16 cellular contexts compared by ENCODE assay signal in genomic region chr7:151150388-151150787, GRCh38. TPM values are rescaled to one million over a fixed set of nuclear protein-coding genes. Genes with fewer than 3 reads are reported as not detected.
DNase-seq lines count a peak whose midpoint lies in the region; ATAC-seq and TF ChIP-seq lines count a peak whose summit lies in the region.
"Had no signal": no experiment of that assay in that cellular context is flagged by ENCODE, and none has a peak within 500 bp of the region (broad histone marks: within the 10 kb centered on the region; RNA-seq: fewer than 3 reads in every experiment).

No MANE protein-coding gene starts in this region.

- intact Hi-C loops in mucosa of descending colon (cut with DNase I, micrococcal nuclease) = no loop called here
- intact Hi-C loops in stomach (cut with DNase I; ENCODE audit: low total_unique reads) = no loop called here
- intact Hi-C loops in lower lobe of right lung (cut with DNase I) = no loop called here

- peak; percentile 11 for DNase-seq in LNCaP clone FGC (ENCODE audit: low read depth)
- peak; percentile 52 to 65 (median 62) for DNase-seq in mucosa of descending colon
- DNase-seq in stomach = peak; percentile 22
- DNase-seq in lower lobe of right lung = no peak
- DNase-seq in GM19238 (ENCODE audit: insufficient read length, low spot score) = no peak
- DNase-seq: CD8-positive, alpha-beta memory T cell; DMS53; GF-D8; GOT3; H9 had no signal

- peaks cover 0 to 58% (median 10%) of the 10 kb centered on the region in 3 donors for H3K27me3 ChIP-seq in stomach
- peaks cover 25% of the 10 kb centered on the region for H3K27me3 ChIP-seq in lower lobe of right lung (ENCODE audit: low read depth)
- H3K27me3 ChIP-seq: BLaER1 had no signal

- H3K27ac ChIP-seq in VCaP = peak overlapping the region; percentile 77
- H3K27ac ChIP-seq in stomach = no peak overlapping the region
- no peak overlapping the region for H3K27ac ChIP-seq in lower lobe of right lung
- H3K27ac ChIP-seq: A549, BLaER1 had no signal

- no peak overlapping the region for H3K4me3 ChIP-seq in LNCaP clone FGC (ENCODE audit: low read depth, low read length)
- no peak overlapping the region for H3K4me3 ChIP-seq in mucosa of descending colon
- H3K4me3 ChIP-seq in stomach = no peak overlapping the region
- H3K4me3 ChIP-seq in lower lobe of right lung = no peak overlapping the region
- H3K4me3 ChIP-seq: A549, BLaER1 had no signal

- H3K9me3 ChIP-seq in mucosa of descending colon = no peaks in the 10 kb centered on the region
- no peaks in the 10 kb centered on the region for H3K9me3 ChIP-seq in stomach
- no peaks in the 10 kb centered on the region for H3K9me3 ChIP-seq in lower lobe of right lung
- H3K9me3 ChIP-seq: A549, BLaER1, Caco-2 had no signal

- no peaks in the 10 kb centered on the region for H3K36me3 ChIP-seq in mucosa of descending colon (ENCODE audit: low read depth)
- H3K36me3 ChIP-seq in stomach = peaks cover 0 to under 1% (median 0%) of the 10 kb centered on the region in 4 donors
- H3K36me3 ChIP-seq in lower lobe of right lung = peaks cover under 1% of the 10 kb centered on the region
- H3K36me3 ChIP-seq: BLaER1 had no signal

- H3K4me1 ChIP-seq in mucosa of descending colon (ENCODE audit: low read depth) (no peaks in the 10 kb centered on the region), stomach (peaks cover 0 to 3% (median 0%) of the 10 kb centered on the region in 4 donors), lower lobe of right lung (no peaks in the 10 kb centered on the region)
- H3K4me1 ChIP-seq: A549, BLaER1, Caco-2 had no signal

- no peak for TF ChIP-seq POLR2A in stomach (IDR thresholded peaks at IDR 0.05)

- WGBS in stomach, 5 donors = 34 to 49% (median 43%) methylated on average over 3 of the region's 3 CpGs

- TF ChIP-seq CTCF in LNCaP clone FGC (IDR thresholded peaks at IDR 0.05; ENCODE audit: control insufficient read depth, extremely low read depth, insufficient read depth) = no peak
- no peak for TF ChIP-seq CTCF in VCaP (conservative IDR thresholded peaks at IDR 0.05)
- TF ChIP-seq CTCF in mucosa of descending colon (IDR thresholded peaks at IDR 0.05) = no peak
- TF ChIP-seq CTCF in stomach (IDR thresholded peaks at IDR 0.05) = no peak
- no peak for TF ChIP-seq CTCF in lower lobe of right lung (IDR thresholded peaks at IDR 0.05)

- ATAC-seq in mucosa of descending colon (peak; percentile 93), GM19463 (IDR thresholded peaks at IDR 0.05; ENCODE audit: unreplicated experiment) (no peak), lower lobe of right lung (no peak)
- ATAC-seq: A549, HepG2 had no signal

- TF ChIP-seq EP300 in stomach (IDR thresholded peaks at IDR 0.05) = no peak

RNA-seq across cellular contexts. Expression of gene GBX1, which starts 17.1 kb away (rescaled TPM):
- total RNA-seq in mucosa of descending colon (not detected), stomach (not detected), lower lobe of right lung (not detected)
- not detected for polyA plus RNA-seq in stomach
- total RNA-seq: Caco-2; CD8-positive, alpha-beta memory T cell; H9; HepG2 had no signal
- polyA plus RNA-seq: A549; CD8-positive, alpha-beta memory T cell; HepG2 had no signal

RNA-seq across cellular contexts. Expression of gene ASB10, which starts 36.7 kb away (rescaled TPM):
- total RNA-seq in mucosa of descending colon (not detected), stomach (not detected), lower lobe of right lung (not detected)
- under 1 TPM in 1 of 3 donors, not detected in 2; 0.05 TPM for polyA plus RNA-seq in stomach
- total RNA-seq: Caco-2; CD8-positive, alpha-beta memory T cell; H9; HepG2 had no signal
- polyA plus RNA-seq: A549; CD8-positive, alpha-beta memory T cell; HepG2 had no signal

RNA-seq across cellular contexts. Expression of gene H2BK1, which starts 59.9 kb away (rescaled TPM):
- total RNA-seq in mucosa of descending colon (not detected), stomach (not detected), lower lobe of right lung (not detected)
- polyA plus RNA-seq in stomach = not detected
- total RNA-seq: Caco-2, H9, HepG2 had no signal
- polyA plus RNA-seq: A549; CD8-positive, alpha-beta memory T cell; HepG2 had no signal

Comparison
In these comparisons a context has a peak if more than half of its experiments do, and no peak if none do; other contexts are left out.
1. DNase-seq: peak in LNCaP clone FGC (single experiment), mucosa of descending colon (3 of 3) and stomach (single experiment); none in lower lobe of right lung (single experiment) and GM19238 (single experiment).